12 cellular contexts compared by ENCODE assay signal in the genomic region with DNA sequence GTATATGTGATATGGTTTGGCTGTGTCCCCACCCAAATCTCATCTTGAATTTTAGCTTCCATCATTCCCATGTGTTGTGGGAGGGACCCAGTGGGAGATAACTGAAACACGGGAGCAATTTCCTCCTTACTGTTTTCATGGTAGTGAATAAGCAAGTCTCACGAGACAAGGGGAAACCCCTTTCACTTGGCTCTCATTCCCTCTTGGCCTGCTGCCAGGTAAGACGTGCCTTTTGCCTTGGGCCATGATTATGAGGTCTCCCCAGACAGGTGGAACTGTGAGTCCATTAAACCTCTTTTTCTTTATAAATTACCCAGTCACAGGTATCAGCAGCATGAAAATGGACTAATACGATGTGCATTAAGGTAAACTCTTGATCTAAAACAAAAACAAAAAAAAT.
A peak's percentile ranks its signal among the peaks of the same experiment; 100 is the strongest.
DNase-seq lines count a peak whose midpoint lies in the region; ATAC-seq and TF ChIP-seq lines count a peak whose summit lies in the region.
"Had no signal": no experiment of that assay in that cellular context is flagged by ENCODE, and none has a peak within 500 bp of the region (broad histone marks: within the 10 kb centered on the region; RNA-seq: fewer than 3 reads in every experiment).

No MANE protein-coding gene starts in this region.

- no peak overlapping the region for H3K27ac ChIP-seq in GM23338 (ENCODE audit: low read depth)
- no peak overlapping the region for H3K27ac ChIP-seq in brain microvascular endothelial cell
- H3K27ac ChIP-seq: 22Rv1 had no signal

- H3K9me3 Mint-ChIP-seq in GM23338, result no peaks in the 10 kb centered on the region
- H3K9me3 Mint-ChIP-seq: IgD-negative memory B cell had no signal

- H3K79me2 ChIP-seq in GM23338 (replicated peaks; ENCODE audit: insufficient read depth), result no peaks in the 10 kb centered on the region

- H3K4me2 ChIP-seq in GM23338, result no peak overlapping the region

- TF ChIP-seq CTCF in GM23338 (conservative IDR thresholded peaks at IDR 0.05; ENCODE audit: low read depth in 2 of 2) (no peak), brain microvascular endothelial cell (IDR thresholded peaks at IDR 0.05; ENCODE audit: low read depth, low read length, missing control alignments) (no peak)

- peaks cover 7% of the 10 kb centered on the region; the same call in 2 of the 3 replicates for H3K4me1 Mint-ChIP-seq in GM23338

- H3K4me1 ChIP-seq in GM23338 (ENCODE audit: insufficient read depth), result no peaks in the 10 kb centered on the region

- no peak overlapping the region for H3K4me3 Mint-ChIP-seq in GM23338

- ATAC-seq in GM23338, result no peak
- ATAC-seq in HG02678 (IDR thresholded peaks at IDR 0.05; ENCODE audit: unreplicated experiment), result no peak
- ATAC-seq: PC-3 had no signal

- H3K27me3 ChIP-seq in GM23338 (ENCODE audit: insufficient read depth), result no peaks in the 10 kb centered on the region
- no peaks in the 10 kb centered on the region for H3K27me3 ChIP-seq in brain microvascular endothelial cell (replicated peaks)

- no peaks in the 10 kb centered on the region for H4K20me1 ChIP-seq in GM23338 (replicated peaks; ENCODE audit: insufficient read depth)

- in situ Hi-C loops in brain microvascular endothelial cell (cut with HindIII; ENCODE audit: low pct_ligation_motif_present, low sequenced_read_pairs), result no loop called here

- H2AFZ ChIP-seq in GM23338, result no peak overlapping the region

- no peaks in the 10 kb centered on the region for H3K36me3 Mint-ChIP-seq in GM23338 (ENCODE audit: low read depth)

- H3K27me3 Mint-ChIP-seq in GM23338 (ENCODE audit: insufficient read depth, low read depth, poor library complexity), result peaks cover 2% of the 10 kb centered on the region
- H3K27me3 Mint-ChIP-seq: IgD-negative memory B cell had no signal

- no peaks in the 10 kb centered on the region for H3K9me2 ChIP-seq in GM23338 (ENCODE audit: insufficient read depth)

- no peaks in the 10 kb centered on the region for H3F3A ChIP-seq in GM23338 (replicated peaks; ENCODE audit: low read depth)

- DNase-seq in DMS 273 (lab: John Stamatoyannopoulos, UW; ENCODE audit: unreplicated experiment) (peak; percentile 53), DMS 273 treated with DMSO at 0.1 percent for 48 hours (lab: John Stamatoyannopoulos, UW) (no peak), GM23338 (ENCODE audit: low spot score) (no peak), renal cortical epithelial cell (ENCODE audit: low read depth) (peak; percentile 44), islet precursor cell (no peak), brain microvascular endothelial cell (no peak)
- peak; percentile 58 for DNase-seq in activated CD8-positive, alpha-beta memory T cell treated with anti-CD3 and anti-CD28 coated beads, Interleukin-2, amount 50 U/mL, for 48 hours
- DNase-seq: GF-D8, PC-3 had no signal

- H3K36me3 ChIP-seq in GM23338 (ENCODE audit: insufficient read depth) (no peaks in the 10 kb centered on the region), brain microvascular endothelial cell (replicated peaks) (no peaks in the 10 kb centered on the region)

- peak overlapping the region; percentile 72; the same call in 1 of the 2 replicates for H3K27ac Mint-ChIP-seq in GM23338
- H3K27ac Mint-ChIP-seq: IgD-negative memory B cell had no signal

- H3K4me3 ChIP-seq in GM23338, result no peak overlapping the region
- no peak overlapping the region for H3K4me3 ChIP-seq in brain microvascular endothelial cell (ENCODE audit: low read depth, low read length)

TF ChIP-seq in GM23338, 12 proteins besides CTCF, POLR2A, EP300 and RAD21 (continues in another document):
- TF ChIP-seq CREB1 (CRISPR knock-in tag; IDR thresholded peaks at IDR 0.05; ENCODE audit: low read depth), result no peak
- TF ChIP-seq STAT1 (IDR thresholded peaks at IDR 0.05; ENCODE audit: unreplicated experiment), result no peak
- TF ChIP-seq EZH2phosphoT487 (IDR thresholded peaks at IDR 0.05; ENCODE audit: unreplicated experiment), result no peak
- TF ChIP-seq ZNF331 (CRISPR knock-in tag; IDR thresholded peaks at IDR 0.05; ENCODE audit: low read depth), result no peak
- TF ChIP-seq, protein P1, sequence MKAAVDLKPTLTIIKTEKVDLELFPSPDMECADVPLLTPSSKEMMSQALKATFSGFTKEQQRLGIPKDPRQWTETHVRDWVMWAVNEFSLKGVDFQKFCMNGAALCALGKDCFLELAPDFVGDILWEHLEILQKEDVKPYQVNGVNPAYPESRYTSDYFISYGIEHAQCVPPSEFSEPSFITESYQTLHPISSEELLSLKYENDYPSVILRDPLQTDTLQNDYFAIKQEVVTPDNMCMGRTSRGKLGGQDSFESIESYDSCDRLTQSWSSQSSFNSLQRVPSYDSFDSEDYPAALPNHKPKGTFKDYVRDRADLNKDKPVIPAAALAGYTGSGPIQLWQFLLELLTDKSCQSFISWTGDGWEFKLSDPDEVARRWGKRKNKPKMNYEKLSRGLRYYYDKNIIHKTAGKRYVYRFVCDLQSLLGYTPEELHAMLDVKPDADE (IDR thresholded peaks at IDR 0.05), result no peak
- TF ChIP-seq ZNF114 (CRISPR knock-in tag; IDR thresholded peaks at IDR 0.05), result no peak
- TF ChIP-seq JUNB (IDR thresholded peaks at IDR 0.05; ENCODE audit: unreplicated experiment), result no peak
- TF ChIP-seq, protein P2, sequence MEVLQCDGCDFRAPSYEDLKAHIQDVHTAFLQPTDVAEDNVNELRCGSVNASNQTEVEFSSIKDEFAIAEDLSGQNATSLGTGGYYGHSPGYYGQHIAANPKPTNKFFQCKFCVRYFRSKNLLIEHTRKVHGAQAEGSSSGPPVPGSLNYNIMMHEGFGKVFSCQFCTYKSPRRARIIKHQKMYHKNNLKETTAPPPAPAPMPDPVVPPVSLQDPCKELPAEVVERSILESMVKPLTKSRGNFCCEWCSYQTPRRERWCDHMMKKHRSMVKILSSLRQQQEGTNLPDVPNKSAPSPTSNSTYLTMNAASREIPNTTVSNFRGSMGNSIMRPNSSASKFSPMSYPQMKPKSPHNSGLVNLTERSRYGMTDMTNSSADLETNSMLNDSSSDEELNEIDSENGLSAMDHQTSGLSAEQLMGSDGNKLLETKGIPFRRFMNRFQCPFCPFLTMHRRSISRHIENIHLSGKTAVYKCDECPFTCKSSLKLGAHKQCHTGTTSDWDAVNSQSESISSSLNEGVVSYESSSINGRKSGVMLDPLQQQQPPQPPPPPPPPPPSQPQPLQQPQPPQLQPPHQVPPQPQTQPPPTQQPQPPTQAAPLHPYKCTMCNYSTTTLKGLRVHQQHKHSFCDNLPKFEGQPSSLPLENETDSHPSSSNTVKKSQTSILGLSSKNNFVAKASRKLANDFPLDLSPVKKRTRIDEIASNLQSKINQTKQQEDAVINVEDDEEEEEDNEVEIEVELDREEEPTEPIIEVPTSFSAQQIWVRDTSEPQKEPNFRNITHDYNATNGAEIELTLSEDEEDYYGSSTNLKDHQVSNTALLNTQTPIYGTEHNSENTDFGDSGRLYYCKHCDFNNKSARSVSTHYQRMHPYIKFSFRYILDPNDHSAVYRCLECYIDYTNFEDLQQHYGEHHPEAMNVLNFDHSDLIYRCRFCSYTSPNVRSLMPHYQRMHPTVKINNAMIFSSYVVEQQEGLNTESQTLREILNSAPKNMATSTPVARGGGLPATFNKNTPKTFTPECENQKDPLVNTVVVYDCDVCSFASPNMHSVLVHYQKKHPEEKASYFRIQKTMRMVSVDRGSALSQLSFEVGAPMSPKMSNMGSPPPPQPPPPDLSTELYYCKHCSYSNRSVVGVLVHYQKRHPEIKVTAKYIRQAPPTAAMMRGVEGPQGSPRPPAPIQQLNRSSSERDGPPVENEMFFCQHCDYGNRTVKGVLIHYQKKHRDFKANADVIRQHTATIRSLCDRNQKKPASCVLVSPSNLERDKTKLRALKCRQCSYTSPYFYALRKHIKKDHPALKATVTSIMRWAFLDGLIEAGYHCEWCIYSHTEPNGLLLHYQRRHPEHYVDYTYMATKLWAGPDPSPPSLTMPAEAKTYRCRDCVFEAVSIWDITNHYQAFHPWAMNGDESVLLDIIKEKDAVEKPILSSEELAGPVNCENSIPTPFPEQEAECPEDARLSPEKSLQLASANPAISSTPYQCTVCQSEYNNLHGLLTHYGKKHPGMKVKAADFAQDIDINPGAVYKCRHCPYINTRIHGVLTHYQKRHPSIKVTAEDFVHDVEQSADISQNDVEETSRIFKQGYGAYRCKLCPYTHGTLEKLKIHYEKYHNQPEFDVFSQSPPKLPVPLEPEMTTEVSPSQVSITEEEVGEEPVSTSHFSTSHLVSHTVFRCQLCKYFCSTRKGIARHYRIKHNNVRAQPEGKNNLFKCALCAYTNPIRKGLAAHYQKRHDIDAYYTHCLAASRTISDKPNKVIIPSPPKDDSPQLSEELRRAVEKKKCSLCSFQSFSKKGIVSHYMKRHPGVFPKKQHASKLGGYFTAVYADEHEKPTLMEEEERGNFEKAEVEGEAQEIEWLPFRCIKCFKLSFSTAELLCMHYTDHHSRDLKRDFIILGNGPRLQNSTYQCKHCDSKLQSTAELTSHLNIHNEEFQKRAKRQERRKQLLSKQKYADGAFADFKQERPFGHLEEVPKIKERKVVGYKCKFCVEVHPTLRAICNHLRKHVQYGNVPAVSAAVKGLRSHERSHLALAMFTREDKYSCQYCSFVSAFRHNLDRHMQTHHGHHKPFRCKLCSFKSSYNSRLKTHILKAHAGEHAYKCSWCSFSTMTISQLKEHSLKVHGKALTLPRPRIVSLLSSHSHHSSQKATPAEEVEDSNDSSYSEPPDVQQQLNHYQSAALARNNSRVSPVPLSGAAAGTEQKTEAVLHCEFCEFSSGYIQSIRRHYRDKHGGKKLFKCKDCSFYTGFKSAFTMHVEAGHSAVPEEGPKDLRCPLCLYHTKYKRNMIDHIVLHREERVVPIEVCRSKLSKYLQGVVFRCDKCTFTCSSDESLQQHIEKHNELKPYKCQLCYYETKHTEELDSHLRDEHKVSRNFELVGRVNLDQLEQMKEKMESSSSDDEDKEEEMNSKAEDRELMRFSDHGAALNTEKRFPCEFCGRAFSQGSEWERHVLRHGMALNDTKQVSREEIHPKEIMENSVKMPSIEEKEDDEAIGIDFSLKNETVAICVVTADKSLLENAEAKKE (CRISPR knock-in tag; IDR thresholded peaks at IDR 0.05), result no peak
- TF ChIP-seq NANOG (IDR thresholded peaks at IDR 0.05; ENCODE audit: borderline replicate concordance), result no peak

Comparison
In these comparisons a context has a peak if more than half of its experiments do, and no peak if none do; other contexts are left out.
1. DNase-seq: peak in DMS 273 (single experiment), activated CD8-positive, alpha-beta memory T cell treated with anti-CD3 and anti-CD28 coated beads, Interleukin-2, amount 50 U/mL, for 48 hours (single experiment) and renal cortical epithelial cell (single experiment); none in DMS 273 treated with DMSO at 0.1 percent for 48 hours (single experiment), GM23338 (single experiment), islet precursor cell (single experiment) and brain microvascular endothelial cell (single experiment).